ENCODE assay signal across 14 cellular contexts in genomic region chr6:156980515-156980914, GRCh38.
A peak's percentile ranks its signal among the peaks of the same experiment; 100 is the strongest.
DNase-seq lines count a peak whose midpoint lies in the region; ATAC-seq and TF ChIP-seq lines count a peak whose summit lies in the region.
"Had no signal": no experiment of that assay in that cellular context is flagged by ENCODE, and none has a peak within 500 bp of the region (broad histone marks: within the 10 kb centered on the region; RNA-seq: fewer than 3 reads in every experiment).

No MANE protein-coding gene starts in this region.

- no peak overlapping the region for H2AFZ ChIP-seq in PC-9

- H3F3A ChIP-seq in PC-9 (ENCODE audit: insufficient read depth, low read depth): peaks cover 22% of the 10 kb centered on the region; the same call in 1 of the 2 replicates

- DNase-seq in DMS153 treated with DMSO at 0.1 percent for 48 hours (lab: John Stamatoyannopoulos, UW; ENCODE audit: unreplicated experiment) (peak; percentile 34), NCI-H128 (lab: John Stamatoyannopoulos, UW; ENCODE audit: unreplicated experiment) (peak; percentile 64), PC-9 (peak; percentile 63 to 76), left lung (peak in 1 of 2 donors; percentile 50), dermis blood vessel endothelial cell (no peak), activated gamma-delta T cell (lab: John Stamatoyannopoulos, UW) (no peak), midbrain (lab: John Stamatoyannopoulos, UW) (no peak)
- DNase-seq in activated T-helper 2 cell treated with anti-CD3 and anti-CD28 coated beads, Interferon-gamma antibody, Interleukin-2, Interleukin-4, amounts not matched to agents 10 μg/mL and 5 μg/mL and 100 μg/mL, durations not matched to agents 14 hours and 24 hours and 36 hours (ENCODE audit: low spot score): no peak
- DNase-seq: activated T-cell treated with anti-CD3 and anti-CD28 coated beads, Interleukin-2, amount 50 U/mL, for 72 hours; T1000 had no signal

- no peaks in the 10 kb centered on the region for H3K36me3 Mint-ChIP-seq in activated T-helper 2 cell treated with anti-CD3 and anti-CD28 coated beads, Interferon-gamma antibody, Interleukin-2, Interleukin-4, amounts not matched to agents 10 μg/mL and 5 μg/mL and 100 μg/mL, durations not matched to agents 14 hours and 24 hours and 36 hours (ENCODE audit: low read depth)

- no peaks in the 10 kb centered on the region for H4K20me1 ChIP-seq in PC-9 (ENCODE audit: insufficient read depth)

- TF ChIP-seq CTCF in PC-9 (conservative IDR thresholded peaks at IDR 0.05): no peak
- TF ChIP-seq CTCF in left lung (IDR thresholded peaks at IDR 0.05): no peak

- BruUV-seq in PC-9 (replicated peaks; lab: Mats Ljungman, UMichigan): no TSS peak

- no peak overlapping the region for H3K27ac Mint-ChIP-seq in activated T-helper 2 cell treated with anti-CD3 and anti-CD28 coated beads, Interferon-gamma antibody, Interleukin-2, Interleukin-4, amounts not matched to agents 10 μg/mL and 5 μg/mL and 100 μg/mL, durations not matched to agents 14 hours and 24 hours and 36 hours
- H3K27ac Mint-ChIP-seq: activated T-cell treated with anti-CD3 and anti-CD28 coated beads, Interleukin-2, amount 50 U/mL, for 72 hours; stimulated activated naive CD8-positive, alpha-beta T cell treated with anti-CD3 and anti-CD28 coated beads, Interleukin-15, Interleukin-2, amounts not matched to agents 100 ng/mL and 50 ng/mL, for 24 hours had no signal

- no peak overlapping the region for H3K4me3 Mint-ChIP-seq in activated T-helper 2 cell treated with anti-CD3 and anti-CD28 coated beads, Interferon-gamma antibody, Interleukin-2, Interleukin-4, amounts not matched to agents 10 μg/mL and 5 μg/mL and 100 μg/mL, durations not matched to agents 14 hours and 24 hours and 36 hours (ENCODE audit: low read depth)
- H3K4me3 Mint-ChIP-seq: activated T-cell treated with anti-CD3 and anti-CD28 coated beads, Interleukin-2, amount 50 U/mL, for 72 hours; memory B cell; stimulated activated naive CD8-positive, alpha-beta T cell treated with anti-CD3 and anti-CD28 coated beads, Interleukin-15, Interleukin-2, amounts not matched to agents 100 ng/mL and 50 ng/mL, for 24 hours had no signal

- H3K9me2 ChIP-seq in PC-9 (ENCODE audit: insufficient read depth): no peaks in the 10 kb centered on the region

- no peaks in the 10 kb centered on the region for H3K27me3 Mint-ChIP-seq in activated T-helper 2 cell treated with anti-CD3 and anti-CD28 coated beads, Interferon-gamma antibody, Interleukin-2, Interleukin-4, amounts not matched to agents 10 μg/mL and 5 μg/mL and 100 μg/mL, durations not matched to agents 14 hours and 24 hours and 36 hours (ENCODE audit: low read depth)
- H3K27me3 Mint-ChIP-seq: memory B cell; stimulated activated naive CD8-positive, alpha-beta T cell treated with anti-CD3 and anti-CD28 coated beads, Interleukin-15, Interleukin-2, amounts not matched to agents 100 ng/mL and 50 ng/mL, for 24 hours had no signal

- peaks cover 88% of the 10 kb centered on the region for H3K79me2 ChIP-seq in PC-9 (ENCODE audit: low read depth)

- POLR2A ChIA-PET in PC-9 (lab: Charles Lee; ENCODE audit: unreplicated experiment): interaction anchor here (0.6 to 0.7 kb wide), 2 partner anchors 203 to 284 kb away, joined by 4 to 11 read pairs; no protein-coding TSS in a partner anchor

- H3K9me3 Mint-ChIP-seq in activated T-helper 2 cell treated with anti-CD3 and anti-CD28 coated beads, Interferon-gamma antibody, Interleukin-2, Interleukin-4, amounts not matched to agents 10 μg/mL and 5 μg/mL and 100 μg/mL, durations not matched to agents 14 hours and 24 hours and 36 hours: no peaks in the 10 kb centered on the region
- H3K9me3 Mint-ChIP-seq: activated T-cell treated with anti-CD3 and anti-CD28 coated beads, Interleukin-2, amount 50 U/mL, for 72 hours; memory B cell; stimulated activated naive CD8-positive, alpha-beta T cell treated with anti-CD3 and anti-CD28 coated beads, Interleukin-15, Interleukin-2, amounts not matched to agents 100 ng/mL and 50 ng/mL, for 24 hours had no signal

- H3K4me3 ChIP-seq in PC-9 (peak overlapping the region; percentile 41; the same call in 1 of the 2 replicates), left lung (no peak overlapping the region)
- H3K4me3 ChIP-seq: gastroesophageal sphincter, HAP-1 had no signal

- peak overlapping the region; percentile 77 for H3K27ac ChIP-seq in PC-9
- no peak overlapping the region for H3K27ac ChIP-seq in left lung
- H3K27ac ChIP-seq: gastroesophageal sphincter had no signal

- peaks cover 59% of the 10 kb centered on the region for H3K4me1 Mint-ChIP-seq in activated T-helper 2 cell treated with anti-CD3 and anti-CD28 coated beads, Interferon-gamma antibody, Interleukin-2, Interleukin-4, amounts not matched to agents 10 μg/mL and 5 μg/mL and 100 μg/mL, durations not matched to agents 14 hours and 24 hours and 36 hours (ENCODE audit: low read depth)

- H3K4me1 ChIP-seq in PC-9 (replicated peaks; ENCODE audit: insufficient read depth): peaks cover 64% of the 10 kb centered on the region
- H3K4me1 ChIP-seq in left lung: peaks cover 9 to 42% of the 10 kb centered on the region in 2 donors

- H3K36me3 ChIP-seq in PC-9 (ENCODE audit: low read depth) (no peaks in the 10 kb centered on the region), left lung (no peaks in the 10 kb centered on the region)
- H3K36me3 ChIP-seq: gastroesophageal sphincter, HAP-1 had no signal

- peak overlapping the region; percentile 83 for H3K4me2 ChIP-seq in PC-9

- H3K27me3 ChIP-seq in PC-9 (ENCODE audit: insufficient read depth, low read depth): no peaks in the 10 kb centered on the region
- no peaks in the 10 kb centered on the region for H3K27me3 ChIP-seq in left lung
- H3K27me3 ChIP-seq: gastroesophageal sphincter had no signal

- CTCF ChIA-PET in PC-9 (lab: Charles Lee): no interaction called here

- intact Hi-C loops in PC-9 (cut with micrococcal nuclease; ENCODE audit: unreplicated experiment) (loop anchor here (5.0 kb wide), 1 partner anchor 33 kb away; no protein-coding TSS in a partner anchor), left lung (cut with DNase I) (no loop called here)
- intact Hi-C loops in activated T-helper 2 cell treated with anti-CD3 and anti-CD28 coated beads, Interferon-gamma antibody, Interleukin-2, Interleukin-4, amounts not matched to agents 10 μg/mL and 5 μg/mL and 100 μg/mL, durations not matched to agents 14 hours and 24 hours and 36 hours (cut with micrococcal nuclease): no loop called here

- no peaks in the 10 kb centered on the region for H3K9me3 ChIP-seq in PC-9 (ENCODE audit: insufficient read depth, low read depth)
- no peaks in the 10 kb centered on the region for H3K9me3 ChIP-seq in left lung
- H3K9me3 ChIP-seq: gastroesophageal sphincter, HAP-1 had no signal

- ATAC-seq in left lung: peak; percentile 86
- ATAC-seq: gastroesophageal sphincter had no signal

Comparison
In these comparisons a context has a peak if more than half of its experiments do, and no peak if none do; other contexts are left out.
1. DNase-seq: peak in DMS153 treated with DMSO at 0.1 percent for 48 hours (single experiment), NCI-H128 (single experiment) and PC-9 (2 of 2); none in dermis blood vessel endothelial cell (single experiment), activated T-helper 2 cell treated with anti-CD3 and anti-CD28 coated beads, Interferon-gamma antibody, Interleukin-2, Interleukin-4, amounts not matched to agents 10 μg/mL and 5 μg/mL and 100 μg/mL, durations not matched to agents 14 hours and 24 hours and 36 hours (single experiment), activated gamma-delta T cell (single experiment) and midbrain (single experiment).